Comparison of ENCODE assay signal across 8 cellular contexts in genomic region chr9:99819484-99820329, GRCh38. TPM values are rescaled to one million over a fixed set of nuclear protein-coding genes. Genes with fewer than 3 reads are reported as not detected.
DNase-seq lines count a peak whose midpoint lies in the region; ATAC-seq and TF ChIP-seq lines count a peak whose summit lies in the region.

No MANE protein-coding gene starts in this region.

- H3K9me3 ChIP-seq in parathyroid adenoma (ENCODE audit: control insufficient read depth, low read length): no peaks in the 10 kb centered on the region
- no peaks in the 10 kb centered on the region for H3K9me3 ChIP-seq in tibial nerve

- H3K27me3 ChIP-seq in parathyroid adenoma (ENCODE audit: control insufficient read depth, insufficient read depth, low read length): peaks cover 4% of the 10 kb centered on the region
- H3K27me3 ChIP-seq in tibial nerve: peaks cover 0 to 13% of the 10 kb centered on the region in 2 donors

- no peak overlapping the region for H3K9ac ChIP-seq in parathyroid adenoma

- POLR2A ChIA-PET in activated naive CD8-positive, alpha-beta T cell treated with anti-CD3 and anti-CD28 coated beads, Interleukin-2, amount 10 ng/mL, durations not matched to agents 7 days and 5 days (lab: Charles Lee): interaction anchor here (0.7 to 1.2 kb wide), 5 partner anchors 9 to 184 kb away, joined by 3 to 6 read pairs (median 3); no protein-coding TSS in a partner anchor

- no peaks in the 10 kb centered on the region for H3K79me2 ChIP-seq in parathyroid adenoma

- peak overlapping the region; percentile 70 for H3K4me3 ChIP-seq in GM12865 (ENCODE audit: low read depth, low read length)
- H3K4me3 ChIP-seq in parathyroid adenoma (ENCODE audit: low read depth, low read length): peak overlapping the region; percentile 75
- H3K4me3 ChIP-seq in tibial nerve: peak overlapping the region; percentile 73 to 90 (median 83)

- H3K36me3 ChIP-seq in parathyroid adenoma (ENCODE audit: control insufficient read depth, insufficient read depth, low read length) (no peaks in the 10 kb centered on the region), tibial nerve (no peaks in the 10 kb centered on the region)

- TF ChIP-seq EP300 in tibial nerve (IDR thresholded peaks at IDR 0.05): peak; percentile 92 to 94

- TF ChIP-seq CTCF in GM12865 (IDR thresholded peaks at IDR 0.05; ENCODE audit: insufficient read depth, low read depth, low read length, missing control alignments): no peak
- no peak for TF ChIP-seq CTCF in parathyroid adenoma (IDR thresholded peaks at IDR 0.05)
- peak in 2 of 5 experiments; percentile 17 to 33 for TF ChIP-seq CTCF in tibial nerve (IDR thresholded peaks at IDR 0.05)

- H3K9me3 Mint-ChIP-seq in activated naive CD8-positive, alpha-beta T cell treated with anti-CD3 and anti-CD28 coated beads, Interleukin-2, amount 10 ng/mL, durations not matched to agents 7 days and 5 days: no peaks in the 10 kb centered on the region

- peak overlapping the region; percentile 92 for H3K27ac Mint-ChIP-seq in activated naive CD8-positive, alpha-beta T cell treated with anti-CD3 and anti-CD28 coated beads, Interleukin-2, amount 10 ng/mL, durations not matched to agents 7 days and 5 days

- peak; percentile 41 for ATAC-seq in HG02623 (IDR thresholded peaks at IDR 0.05; ENCODE audit: unreplicated experiment)
- peak; percentile 59 for ATAC-seq in activated naive CD8-positive, alpha-beta T cell treated with anti-CD3 and anti-CD28 coated beads, Interleukin-2, amount 10 ng/mL, durations not matched to agents 7 days and 5 days (ENCODE audit: low read depth)
- ATAC-seq in Right ventricle myocardium inferior: peak; percentile 79

- H2AFZ ChIP-seq in parathyroid adenoma: peak overlapping the region; percentile 89

- peak overlapping the region; percentile 94 for H3K4me3 Mint-ChIP-seq in activated naive CD8-positive, alpha-beta T cell treated with anti-CD3 and anti-CD28 coated beads, Interleukin-2, amount 10 ng/mL, durations not matched to agents 7 days and 5 days

- peak overlapping the region; percentile 84 for H3K27ac ChIP-seq in parathyroid adenoma
- H3K27ac ChIP-seq in tibial nerve: peak overlapping the region; percentile 97 to 100 (median 99)

- peaks cover 13% of the 10 kb centered on the region for H3K27me3 Mint-ChIP-seq in activated naive CD8-positive, alpha-beta T cell treated with anti-CD3 and anti-CD28 coated beads, Interleukin-2, amount 10 ng/mL, durations not matched to agents 7 days and 5 days

- TF ChIP-seq POLR2A in tibial nerve (IDR thresholded peaks at IDR 0.05): peak; percentile 66 to 70

- WGBS in tibial nerve, 2 donors: 1% methylated on average over 19 to 58 of the region's 114 CpGs

- H3K4me2 ChIP-seq in parathyroid adenoma (ENCODE audit: low read length): peak overlapping the region; percentile 90

- no peaks in the 10 kb centered on the region for H3K4me1 ChIP-seq in parathyroid adenoma
- H3K4me1 ChIP-seq in tibial nerve: peaks cover 0 to 38% (median 16%) of the 10 kb centered on the region in 4 donors

- intact Hi-C loops in Right ventricle myocardium inferior (cut with DNase I): loop anchor here (5.0 to 10.0 kb wide), 5 partner anchors 88 to 525 kb away; partner anchors contain the start of gene STX17

- H3K36me3 Mint-ChIP-seq in activated naive CD8-positive, alpha-beta T cell treated with anti-CD3 and anti-CD28 coated beads, Interleukin-2, amount 10 ng/mL, durations not matched to agents 7 days and 5 days: no peaks in the 10 kb centered on the region

- DNase-seq in GM12865 (ENCODE audit: low read depth) (peak; percentile 95), NCI-H1092 treated with DMSO at 0.1 percent for 48 hours (lab: John Stamatoyannopoulos, UW) (peak; percentile 94), SKM-1 (lab: John Stamatoyannopoulos, UW; ENCODE audit: unreplicated experiment) (peak; percentile 48), Right ventricle myocardium inferior (ENCODE audit: missing footprints) (peak; percentile 96), tibial nerve (ENCODE audit: low spot score in 2 of 2) (peak; percentile 85)
- DNase-seq in activated naive CD8-positive, alpha-beta T cell treated with anti-CD3 and anti-CD28 coated beads, Interleukin-2, amount 10 ng/mL, durations not matched to agents 7 days and 5 days: peak; percentile 95

- peaks cover 42% of the 10 kb centered on the region for H3K4me1 Mint-ChIP-seq in activated naive CD8-positive, alpha-beta T cell treated with anti-CD3 and anti-CD28 coated beads, Interleukin-2, amount 10 ng/mL, durations not matched to agents 7 days and 5 days

RNA-seq across cellular contexts. Expression of gene NR4A3, which starts 2.0 kb away (rescaled TPM):
- total RNA-seq in activated naive CD8-positive, alpha-beta T cell treated with anti-CD3 and anti-CD28 coated beads, Interleukin-2, amount 10 ng/mL, durations not matched to agents 7 days and 5 days: 1 to 10 TPM; 1.2 TPM
- total RNA-seq in Right ventricle myocardium inferior (3.9 TPM), tibial nerve (10 to 100 TPM in 1 of 4 donors, 1 to 10 TPM in 3; 3.0 to 12.7 (median 4.8) TPM)

Comparison
In these comparisons a context has a peak if more than half of its experiments do, and no peak if none do; other contexts are left out.
1. Peak in every context shown above with its lines: DNase-seq, ATAC-seq, H3K4me3 ChIP-seq and H3K27ac ChIP-seq.